ENCODE assay signal across 1 cellular context in genomic region chr19:43555185-43555770, GRCh38.
A peak's percentile ranks its signal among the peaks of the same experiment; 100 is the strongest.
TF ChIP-seq lines count a peak whose summit lies in the region.

No MANE protein-coding gene starts in this region.

TF ChIP-seq in H1, 55 proteins besides CTCF, POLR2A, EP300 and RAD21:
- TF ChIP-seq NANOG (IDR thresholded peaks at IDR 0.05; ENCODE audit: insufficient read depth, low read depth, low read length, poor library complexity, severe bottlenecking) (no peak), SRF (IDR thresholded peaks at IDR 0.05; ENCODE audit: low read depth, low read length) (0 out of 2 replicates have a peak, but pooled peaks have one; percentile 11), KDM4A (IDR thresholded peaks at IDR 0.05; ENCODE audit: low read depth, low read length, severe bottlenecking) (no peak), TEAD4 (IDR thresholded peaks at IDR 0.05; ENCODE audit: low read depth, low read length) (no peak), CREB1 (IDR thresholded peaks at IDR 0.05) (peak; percentile 54; the same call in 1 of the 2 replicates), ATF2 (IDR thresholded peaks at IDR 0.05; ENCODE audit: low read length) (no peak)
